ENCODE assay signal across 9 cellular contexts in genomic region chr12:22628228-22628627, GRCh38. TPM values are rescaled to one million over a fixed set of nuclear protein-coding genes. Genes with fewer than 3 reads are reported as not detected.
DNase-seq lines count a peak whose midpoint lies in the region; ATAC-seq, FAIRE-seq and TF ChIP-seq lines count a peak whose summit lies in the region.
"Had no signal": no experiment of that assay in that cellular context is flagged by ENCODE, and none has a peak within 500 bp of the region (broad histone marks: within the 10 kb centered on the region; RNA-seq: fewer than 3 reads in every experiment).

No MANE protein-coding gene starts in this region.

- H3K27me3 ChIP-seq in thoracic aorta (replicated peaks; ENCODE audit: insufficient read depth) (no peaks in the 10 kb centered on the region), neuronal stem cell (ENCODE audit: control insufficient read depth in 3 of 3, insufficient read depth in 3 of 3, low read depth in 1 of 3, low read length in 3 of 3) (no peaks in the 10 kb centered on the region)

- DNase-seq in activated T-cell treated with anti-CD3 and anti-CD28 coated beads, Interleukin-2, amount 50 U/mL, for 4 hours: no peak
- DNase-seq in activated T-cell treated with anti-CD3 and anti-CD28 coated beads for 4 hours (no peak), thoracic aorta (ENCODE audit: low spot score) (no peak), neuronal stem cell (ENCODE audit: low spot score) (no peak), NCI-H345 (lab: John Stamatoyannopoulos, UW) (no peak)
- DNase-seq in activated naive CD8-positive, alpha-beta T cell treated with anti-CD3 and anti-CD28 coated beads for 36 hours: no peak
- DNase-seq: posterior cingulate gyrus had no signal

- H3K27ac ChIP-seq in thoracic aorta (no peak overlapping the region), neuronal stem cell (replicated peaks; ENCODE audit: low read length) (no peak overlapping the region)

- H3K18ac ChIP-seq in neuronal stem cell (ENCODE audit: low read length): no peak overlapping the region

- H3K14ac ChIP-seq in neuronal stem cell (ENCODE audit: low read length): no peak overlapping the region

- peak; percentile 71 for FAIRE-seq in islet of Langerhans (lab: Jason Lieb, UNC)

- peaks cover 55% of the 10 kb centered on the region for H3K4me1 Mint-ChIP-seq in activated T-cell treated with anti-CD3 and anti-CD28 coated beads, Interleukin-2, amount 50 U/mL, for 4 hours (ENCODE audit: low read depth)
- peaks cover 53% of the 10 kb centered on the region for H3K4me1 Mint-ChIP-seq in activated naive CD8-positive, alpha-beta T cell treated with anti-CD3 and anti-CD28 coated beads for 36 hours

- WGBS in neuronal stem cell (ENCODE audit: extremely low coverage in 2 of 2, insufficient read length in 2 of 2, insufficient replicate concordance in 1 of 2), 2 donors: no CpG with 5 or more reads among the region's 4 CpGs

- peaks cover 10% of the 10 kb centered on the region for H3K36me3 Mint-ChIP-seq in activated T-cell treated with anti-CD3 and anti-CD28 coated beads, Interleukin-2, amount 50 U/mL, for 4 hours (ENCODE audit: insufficient read depth)
- peaks cover 16% of the 10 kb centered on the region for H3K36me3 Mint-ChIP-seq in activated naive CD8-positive, alpha-beta T cell treated with anti-CD3 and anti-CD28 coated beads for 36 hours

- H3K4me1 ChIP-seq in thoracic aorta (ENCODE audit: control insufficient read depth in 1 of 2, low read depth in 2 of 2) (peaks cover 32 to 40% of the 10 kb centered on the region in 2 donors), neuronal stem cell (ENCODE audit: control insufficient read depth in 2 of 2, insufficient read depth in 1 of 2, low read depth in 1 of 2, low read length in 2 of 2) (peaks cover 3 to 17% of the 10 kb centered on the region in 2 donors)

- no peak overlapping the region for H2BK5ac ChIP-seq in neuronal stem cell (ENCODE audit: low read length)

- no peak overlapping the region for H3K23ac ChIP-seq in neuronal stem cell (ENCODE audit: low read depth, low read length, poor library complexity)

- H3K9ac ChIP-seq in neuronal stem cell (ENCODE audit: low read depth, low read length, poor library complexity): no peak overlapping the region

- no peak overlapping the region for H2AK5ac ChIP-seq in neuronal stem cell (ENCODE audit: low read depth, low read length)

- H3K4me3 ChIP-seq in thoracic aorta (peak overlapping the region; percentile 94), neuronal stem cell (ENCODE audit: low read length in 2 of 2) (peak overlapping the region in 1 of 2 donors; percentile 20)

- H3K4me2 ChIP-seq in neuronal stem cell (ENCODE audit: insufficient read depth, low read length, poor library complexity, severe bottlenecking): no peak overlapping the region

- ATAC-seq in activated T-cell treated with anti-CD3 and anti-CD28 coated beads, Interleukin-2, amount 50 U/mL, for 4 hours: no peak
- ATAC-seq in thoracic aorta (ENCODE audit: insufficient number of reproducible peaks, low FRiP score, low read depth): no peak
- ATAC-seq in GM21529 (IDR thresholded peaks at IDR 0.05; ENCODE audit: unreplicated experiment): no peak

- no peaks in the 10 kb centered on the region for H3K36me3 ChIP-seq in thoracic aorta
- peaks cover 0 to 57% of the 10 kb centered on the region in 2 donors for H3K36me3 ChIP-seq in neuronal stem cell (replicated peaks in 1 of 2; ENCODE audit: control insufficient read depth in 2 of 2, insufficient read depth in 2 of 2, low read length in 2 of 2)

- no peak overlapping the region for H2BK15ac ChIP-seq in neuronal stem cell (ENCODE audit: low read length)

- H3K9me3 ChIP-seq in thoracic aorta (no peaks in the 10 kb centered on the region), neuronal stem cell (replicated peaks in 1 of 2; ENCODE audit: control insufficient read depth in 2 of 2, insufficient read depth in 1 of 2, low read depth in 1 of 2, low read length in 2 of 2) (no peaks in the 10 kb centered on the region)

- H3K27me3 Mint-ChIP-seq in activated T-cell treated with anti-CD3 and anti-CD28 coated beads, Interleukin-2, amount 50 U/mL, for 4 hours (ENCODE audit: low read depth): no peaks in the 10 kb centered on the region
- no peaks in the 10 kb centered on the region for H3K27me3 Mint-ChIP-seq in activated naive CD8-positive, alpha-beta T cell treated with anti-CD3 and anti-CD28 coated beads for 36 hours

- H2AFZ ChIP-seq in neuronal stem cell (ENCODE audit: low read length): no peak overlapping the region

- H3K4ac ChIP-seq in neuronal stem cell (ENCODE audit: low read length): no peak overlapping the region

- H4K8ac ChIP-seq in neuronal stem cell (ENCODE audit: low read depth, low read length): no peak overlapping the region

- H2BK12ac ChIP-seq in neuronal stem cell (ENCODE audit: low read length): no peak overlapping the region

- no peaks in the 10 kb centered on the region for H3K9me3 Mint-ChIP-seq in activated T-cell treated with anti-CD3 and anti-CD28 coated beads, Interleukin-2, amount 50 U/mL, for 4 hours
- no peaks in the 10 kb centered on the region for H3K9me3 Mint-ChIP-seq in activated naive CD8-positive, alpha-beta T cell treated with anti-CD3 and anti-CD28 coated beads for 36 hours

- TF ChIP-seq CTCF in thoracic aorta (IDR thresholded peaks at IDR 0.05): no peak

- H3K79me1 ChIP-seq in neuronal stem cell (ENCODE audit: low read depth, low read length): peaks cover 4% of the 10 kb centered on the region

- H3K4me3 Mint-ChIP-seq in activated T-cell treated with anti-CD3 and anti-CD28 coated beads, Interleukin-2, amount 50 U/mL, for 4 hours: peak overlapping the region; percentile 71
- peak overlapping the region; percentile 58 for H3K4me3 Mint-ChIP-seq in activated naive CD8-positive, alpha-beta T cell treated with anti-CD3 and anti-CD28 coated beads for 36 hours

- no peak overlapping the region for H3K27ac Mint-ChIP-seq in activated naive CD8-positive, alpha-beta T cell treated with anti-CD3 and anti-CD28 coated beads for 36 hours

- H4K91ac ChIP-seq in neuronal stem cell (ENCODE audit: low read depth, low read length, poor library complexity): no peak overlapping the region

- H2BK120ac ChIP-seq in neuronal stem cell (ENCODE audit: low read depth, low read length): no peak overlapping the region

RNA-seq across cellular contexts. Expression of gene ETNK1, which starts 3.3 kb away (rescaled TPM):
- 10 to 100 TPM; 74.7 to 78.3 (median 76.1) TPM for total RNA-seq in activated T-cell treated with anti-CD3 and anti-CD28 coated beads, Interleukin-2, amount 50 U/mL, for 4 hours
- 10 to 100 TPM; 51.7 to 52.7 TPM for total RNA-seq in activated naive CD8-positive, alpha-beta T cell treated with anti-CD3 and anti-CD28 coated beads for 36 hours
- 10 to 100 TPM; 24.9 to 38.0 TPM for total RNA-seq in thoracic aorta
- 19.1 TPM for polyA plus RNA-seq in neuronal stem cell (2013, experiment 1 of 2)
- 21.0 TPM for polyA plus RNA-seq in neuronal stem cell (2013, experiment 2 of 2)
